In genomic region chr3:146159037-146159436, GRCh38 we compare ENCODE assay signal across 12 cellular contexts. TPM values are rescaled to one million over a fixed set of nuclear protein-coding genes. Genes with fewer than 3 reads are reported as not detected.
DNase-seq lines count a peak whose midpoint lies in the region; ATAC-seq and TF ChIP-seq lines count a peak whose summit lies in the region.
"Had no signal": no experiment of that assay in that cellular context is flagged by ENCODE, and none has a peak within 500 bp of the region (broad histone marks: within the 10 kb centered on the region; RNA-seq: fewer than 3 reads in every experiment).

No MANE protein-coding gene starts in this region.

- 63% methylated on average over 4 of the region's 4 CpGs for WGBS in prostate gland

- peak overlapping the region; percentile 9 for H3K27ac Mint-ChIP-seq in WTC11
- H3K27ac Mint-ChIP-seq: stimulated activated effector memory CD8-positive, alpha-beta T cell treated with anti-CD3 and anti-CD28 coated beads, Interleukin-12 subunit alpha, Interleukin-12 subunit beta, amount 100 ng/mL, for 72 hours had no signal

- no peaks in the 10 kb centered on the region for H3K36me3 Mint-ChIP-seq in WTC11
- H3K36me3 Mint-ChIP-seq: stimulated activated effector memory CD8-positive, alpha-beta T cell treated with anti-CD3 and anti-CD28 coated beads, Interleukin-12 subunit alpha, Interleukin-12 subunit beta, amount 100 ng/mL, for 72 hours had no signal

- H3K9me3 ChIP-seq in prostate gland = no peaks in the 10 kb centered on the region

- CTCF ChIA-PET in WTC11 (lab: Charles Lee) = interaction anchor here (1.0 to 2.7 kb wide), 5 partner anchors 16 to 419 kb away, joined by 3 to 43 read pairs (median 3); no protein-coding TSS in a partner anchor

- peaks cover 60% of the 10 kb centered on the region for H3K4me1 Mint-ChIP-seq in WTC11

- intact Hi-C loops in prostate gland (cut with DNase I) = no loop called here

- POLR2A ChIA-PET in WTC11 (lab: Charles Lee) = interaction anchor here (1.1 kb wide), 1 partner anchor 94 kb away, joined by 5 read pairs; no protein-coding TSS in a partner anchor

- in situ Hi-C loops in Caki2 (cut with HindIII; ENCODE audit: low pct_unique_long_range_greater_than_20kb, low sequenced_read_pairs) = no loop called here

- DNase-seq in Caki2 (ENCODE audit: low read depth) (peak; percentile 35), WTC11 (ENCODE audit: low spot score) (no peak), fibroblast of the aortic adventitia (ENCODE audit: low read depth) (peak; percentile 35), prostate gland (ENCODE audit: low spot score) (no peak), cerebellar cortex (ENCODE audit: low spot score) (no peak), NCI-H1048 (lab: John Stamatoyannopoulos, UW) (no peak), NCI-H526 (lab: John Stamatoyannopoulos, UW) (no peak)
- DNase-seq: amniotic stem cell, NCI-H1694 treated with DMSO at 0.1 percent for 48 hours had no signal

- H3K36me3 ChIP-seq in prostate gland = no peaks in the 10 kb centered on the region

- H3K9me3 Mint-ChIP-seq in WTC11 = no peaks in the 10 kb centered on the region

- ATAC-seq in WTC11 (no peak), HG03457 (IDR thresholded peaks at IDR 0.05; ENCODE audit: unreplicated experiment) (no peak)
- ATAC-seq: stimulated activated effector memory CD8-positive, alpha-beta T cell treated with anti-CD3 and anti-CD28 coated beads, Interleukin-12 subunit alpha, Interleukin-12 subunit beta, amount 100 ng/mL, for 72 hours had no signal

- no peaks in the 10 kb centered on the region for H3K4me1 ChIP-seq in prostate gland (replicated peaks)

- peak overlapping the region; percentile 96 for H3K4me3 ChIP-seq in fibroblast of the aortic adventitia (ENCODE audit: low read depth, low read length)
- H3K4me3 ChIP-seq in prostate gland = no peak overlapping the region

- H3K27me3 Mint-ChIP-seq in WTC11 (ENCODE audit: low read depth) = peaks cover 16% of the 10 kb centered on the region

- TF ChIP-seq POLR2A in prostate gland (IDR thresholded peaks at IDR 0.05) = no peak

- H3K27ac ChIP-seq in prostate gland = peak overlapping the region; percentile 87 to 93
- H3K27ac ChIP-seq: C4-2B had no signal

- H3K27me3 ChIP-seq in prostate gland (replicated peaks; ENCODE audit: insufficient read depth) = no peaks in the 10 kb centered on the region

- peak overlapping the region; percentile 83 for H3K4me3 Mint-ChIP-seq in WTC11

- TF ChIP-seq CTCF in WTC11 (IDR thresholded peaks at IDR 0.05) (no peak), fibroblast of the aortic adventitia (IDR thresholded peaks at IDR 0.05; ENCODE audit: insufficient read depth, low read length) (no peak), prostate gland (IDR thresholded peaks at IDR 0.05) (no peak)

TF ChIP-seq in WTC11, 78 proteins besides CTCF, POLR2A, EP300 and RAD21:
- no peak for TF ChIP-seq FOXJ3 (CRISPR knock-in tag; IDR thresholded peaks at IDR 0.05; ENCODE audit: borderline replicate concordance)
- no peak for TF ChIP-seq ZMAT4 (CRISPR knock-in tag; IDR thresholded peaks at IDR 0.05)
- no peak for TF ChIP-seq HMGXB4 (CRISPR knock-in tag; IDR thresholded peaks at IDR 0.05)
- no peak for TF ChIP-seq ARID4B (CRISPR knock-in tag; IDR thresholded peaks at IDR 0.05; ENCODE audit: borderline replicate concordance)
- no peak for TF ChIP-seq FOXP4 (CRISPR knock-in tag; IDR thresholded peaks at IDR 0.05)
- no peak for TF ChIP-seq JUN (CRISPR knock-in tag; IDR thresholded peaks at IDR 0.05)
- TF ChIP-seq IRF1 (CRISPR knock-in tag; IDR thresholded peaks at IDR 0.05) = no peak
- no peak for TF ChIP-seq ZNF263 (CRISPR knock-in tag; IDR thresholded peaks at IDR 0.05; ENCODE audit: low read depth)
- no peak for TF ChIP-seq ZNF138 (CRISPR knock-in tag; conservative IDR thresholded peaks at IDR 0.05)

RNA-seq across cellular contexts. Expression of gene PLOD2, which starts 1.9 kb away (rescaled TPM):
- 119 and 120 TPM in 2 replicates for total RNA-seq in Caki2 (2014; rRNA removed; shearing (Covaris generic); ENCODE audit: low replicate concordance)
- 36.6 to 40.7 TPM (median 39.3 TPM) in 3 replicates for total RNA-seq in WTC11 (2021)
- total RNA-seq in fibroblast of the aortic adventitia (ENCODE audit: low replicate concordance) = 46.1 and 114 TPM in 2 replicates
- 10 to 100 TPM; 10.7 to 14.6 TPM for total RNA-seq in prostate gland

Comparison
In these comparisons a context has a peak if more than half of its experiments do, and no peak if none do; other contexts are left out.
1. DNase-seq: peak in Caki2 (single experiment) and fibroblast of the aortic adventitia (single experiment); none in WTC11 (single experiment), prostate gland (single experiment), cerebellar cortex (single experiment), NCI-H1048 (single experiment) and NCI-H526 (0 of 2).